In genomic region chr19:4633140-4633967, GRCh38 we compare ENCODE assay signal across 9 cellular contexts. TPM values are rescaled to one million over a fixed set of nuclear protein-coding genes. Genes with fewer than 3 reads are reported as not detected.
A peak's percentile ranks its signal among the peaks of the same experiment; 100 is the strongest.
DNase-seq lines count a peak whose midpoint lies in the region; ATAC-seq, FAIRE-seq and TF ChIP-seq lines count a peak whose summit lies in the region.
"Had no signal": no experiment of that assay in that cellular context is flagged by ENCODE, and none has a peak within 500 bp of the region (broad histone marks: within the 10 kb centered on the region; RNA-seq: fewer than 3 reads in every experiment).

No MANE protein-coding gene starts in this region.

- H3K9me3 ChIP-seq in T-helper 17 cell (ENCODE audit: control insufficient read depth, low read length, poor library complexity, severe bottlenecking), result no peaks in the 10 kb centered on the region
- H3K9me3 ChIP-seq in breast epithelium, result no peaks in the 10 kb centered on the region
- no peaks in the 10 kb centered on the region for H3K9me3 ChIP-seq in kidney (ENCODE audit: control insufficient read depth in 1 of 2, low read length in 2 of 2)

- TF ChIP-seq CTCF in GM10248 (IDR thresholded peaks at IDR 0.05; ENCODE audit: control extremely low read depth, extremely low read depth, low read depth, missing control alignments) (peak; percentile 81), breast epithelium (IDR thresholded peaks at IDR 0.05) (peak in 2 of 3 donors; percentile 47 to 53), kidney (IDR thresholded peaks at IDR 0.05; ENCODE audit: borderline replicate concordance, extremely low read depth, insufficient read depth) (peak; percentile 67)

- POLR2A ChIA-PET in GM10248 (lab: Yijun Ruan, JAX), result interaction anchor here (1.1 kb wide), 1 partner anchor 162 kb away, joined by 3 read pairs; no protein-coding TSS in a partner anchor

- no peak overlapping the region for H3K27ac ChIP-seq in breast epithelium
- H3K27ac ChIP-seq in kidney (ENCODE audit: low read depth in 2 of 2, low read length in 2 of 2), result no peak overlapping the region

- no peak for FAIRE-seq in kidney (lab: Jason Lieb, UNC)

- H3K4me3 ChIP-seq in breast epithelium, result no peak overlapping the region
- H3K4me3 ChIP-seq in kidney (ENCODE audit: low read length in 2 of 2), result no peak overlapping the region

- no peaks in the 10 kb centered on the region for H3K27me3 ChIP-seq in breast epithelium

- TF ChIP-seq POLR2A in breast epithelium (IDR thresholded peaks at IDR 0.05), result no peak

- H3K9ac ChIP-seq in kidney (ENCODE audit: low read length in 2 of 2), result no peak overlapping the region

- H3K36me3 ChIP-seq in breast epithelium (no peaks in the 10 kb centered on the region), kidney (ENCODE audit: control insufficient read depth in 1 of 2, insufficient read depth in 2 of 2, low read length in 2 of 2) (no peaks in the 10 kb centered on the region)

- peak; percentile 73 for DNase-seq in GM10248 (ENCODE audit: extremely low spot score)
- peak; percentile 72 for DNase-seq in NAMALWA (ENCODE audit: low spot score)
- DNase-seq in T-helper 17 cell, result peak in 1 of 3 donors; percentile 43
- DNase-seq in breast epithelium (ENCODE audit: low spot score in 2 of 2), result no peak
- DNase-seq in kidney, result peak; percentile 77
- DNase-seq in stimulated activated CD4-positive, alpha-beta T cell treated with anti-CD3 and anti-CD28 coated beads, Interleukin-2, amount 100 ng/mL, for 4 hours (ENCODE audit: low read depth), result peak; percentile 16

- H3K36me3 Mint-ChIP-seq in T-helper 17 cell (ENCODE audit: low read depth), result no peaks in the 10 kb centered on the region
- H3K36me3 Mint-ChIP-seq: activated naive CD8-positive, alpha-beta T cell had no signal

- no peaks in the 10 kb centered on the region for H3K27me3 Mint-ChIP-seq in T-helper 17 cell
- H3K27me3 Mint-ChIP-seq: activated naive CD8-positive, alpha-beta T cell had no signal

- H3K27ac Mint-ChIP-seq in T-helper 17 cell, result peak overlapping the region; percentile 53
- H3K27ac Mint-ChIP-seq: activated naive CD8-positive, alpha-beta T cell had no signal

- CTCF ChIA-PET in GM10248 (lab: Yijun Ruan, JAX), result interaction anchor here (0.7 to 4.3 kb wide), 29 partner anchors 8 to 615 kb away, joined by 3 to 28 read pairs (median 6); partner anchors contain the start of genes FEM1A, HDGFL2, PLIN5 and SEMA6B

- peak; percentile 68 for ATAC-seq in T-helper 17 cell
- no peak for ATAC-seq in HG03439 (IDR thresholded peaks at IDR 0.05; ENCODE audit: unreplicated experiment)
- ATAC-seq in GM18870 (IDR thresholded peaks at IDR 0.05; ENCODE audit: unreplicated experiment), result no peak

- intact Hi-C loops in breast epithelium (cut with DNase I; ENCODE audit: low total_unique reads) (no loop called here), kidney (cut with DNase I) (loop anchor here (10.0 kb wide), 1 partner anchor 69 kb away; no protein-coding TSS in a partner anchor)

- no peaks in the 10 kb centered on the region for H3K4me1 ChIP-seq in breast epithelium
- H3K4me1 ChIP-seq in kidney (ENCODE audit: control insufficient read depth in 1 of 2, insufficient read depth in 1 of 2, low read depth in 1 of 2, low read length in 2 of 2), result peaks cover 4 to 9% of the 10 kb centered on the region in 2 donors

- peaks cover 9% of the 10 kb centered on the region for H3K4me1 Mint-ChIP-seq in T-helper 17 cell

- peak overlapping the region; percentile 39 for H3K4me3 Mint-ChIP-seq in T-helper 17 cell
- H3K4me3 Mint-ChIP-seq: activated naive CD8-positive, alpha-beta T cell had no signal

RNA-seq across cellular contexts. Expression of gene TNFAIP8L1, which starts 6.0 kb away (rescaled TPM):
- total RNA-seq in T-helper 17 cell, result 10 to 100 TPM; 14.9 to 18.3 TPM
- total RNA-seq in breast epithelium, result 1 to 10 TPM; 1.6 to 3.6 (median 2.9) TPM
- total RNA-seq in kidney, result 11.5 TPM
- polyA plus RNA-seq in kidney (ENCODE audit: insufficient read depth, low read depth, low replicate concordance), result 16.0 TPM

RNA-seq across cellular contexts. Expression of gene MYDGF, which starts 36.8 kb away (rescaled TPM):
- total RNA-seq in T-helper 17 cell (10 to 100 TPM; 33.9 to 37.9 TPM), breast epithelium (10 to 100 TPM; 36.3 to 55.1 (median 42.1) TPM), kidney (75.8 TPM)
- 85.5 TPM for polyA plus RNA-seq in kidney (ENCODE audit: insufficient read depth, low read depth, low replicate concordance)

Comparison
In these comparisons a context has a peak if more than half of its experiments do, and no peak if none do; other contexts are left out.
1. DNase-seq: peak in GM10248 (single experiment), NAMALWA (single experiment), kidney (single experiment) and stimulated activated CD4-positive, alpha-beta T cell treated with anti-CD3 and anti-CD28 coated beads, Interleukin-2, amount 100 ng/mL, for 4 hours (single experiment); none in breast epithelium (0 of 2).
2. Peak in every context shown above with its lines, with median percentiles within 50 percentile points of each other: CTCF ChIP-seq.